In genomic region chr20:8309638-8310037, GRCh38 we compare ENCODE assay signal across 12 cellular contexts.
DNase-seq lines count a peak whose midpoint lies in the region; ATAC-seq lines count a peak whose summit lies in the region.
"Had no signal": no experiment of that assay in that cellular context is flagged by ENCODE, and none has a peak within 500 bp of the region (broad histone marks: within the 10 kb centered on the region; RNA-seq: fewer than 3 reads in every experiment).

No MANE protein-coding gene starts in this region.

- DNase-seq in ELF-1 (ENCODE audit: low read depth, low spot score) (peak; percentile 16), NCI-H446 treated with DMSO at 0.1 percent for 48 hours (lab: John Stamatoyannopoulos, UW) (peak; percentile 79), ecto neural progenitor cell (ENCODE audit: low spot score) (peak; percentile 66), middle frontal gyrus (ENCODE audit: extremely low spot score, low spot score) (peak; percentile 51)
- DNase-seq in activated T-cell treated with anti-CD3 and anti-CD28 coated beads, Interleukin-2, amount 50 U/mL, for 72 hours = no peak
- DNase-seq in activated CD4-positive, alpha-beta T cell treated with anti-CD3 and anti-CD28 coated beads, Interleukin-2, amount 50 U/mL, for 4 hours = no peak
- no peak for DNase-seq in activated CD4-positive, alpha-beta T cell treated with anti-CD3 and anti-CD28 coated beads for 4 hours
- DNase-seq: activated CD8-positive, alpha-beta memory T cell treated with anti-CD3 and anti-CD28 coated beads for 24 hours; activated naive CD8-positive, alpha-beta T cell treated with anti-CD3 and anti-CD28 coated beads, Interleukin-2, amount 50 U/mL, for 24 hours; CD4-positive, CD25-positive, alpha-beta regulatory T cell; esophagus squamous epithelium had no signal

- no peak overlapping the region for H3K27ac Mint-ChIP-seq in activated T-cell treated with anti-CD3 and anti-CD28 coated beads, Interleukin-2, amount 50 U/mL, for 72 hours
- H3K27ac Mint-ChIP-seq: activated naive CD8-positive, alpha-beta T cell treated with anti-CD3 and anti-CD28 coated beads, Interleukin-2, amount 50 U/mL, for 24 hours; CD4-positive, CD25-positive, alpha-beta regulatory T cell had no signal

- no peaks in the 10 kb centered on the region for H3K36me3 Mint-ChIP-seq in activated T-cell treated with anti-CD3 and anti-CD28 coated beads, Interleukin-2, amount 50 U/mL, for 72 hours (ENCODE audit: insufficient read depth in 2 of 2)
- H3K36me3 Mint-ChIP-seq: CD4-positive, CD25-positive, alpha-beta regulatory T cell had no signal

- H3K4me3 Mint-ChIP-seq in activated T-cell treated with anti-CD3 and anti-CD28 coated beads, Interleukin-2, amount 50 U/mL, for 72 hours = no peak overlapping the region
- H3K4me3 Mint-ChIP-seq: activated naive CD8-positive, alpha-beta T cell treated with anti-CD3 and anti-CD28 coated beads, Interleukin-2, amount 50 U/mL, for 24 hours; CD4-positive, CD25-positive, alpha-beta regulatory T cell had no signal

- ATAC-seq in activated T-cell treated with anti-CD3 and anti-CD28 coated beads, Interleukin-2, amount 50 U/mL, for 72 hours (replicated peaks in 1 of 2) = no peak
- no peak for ATAC-seq in GM18519 (IDR thresholded peaks at IDR 0.05; ENCODE audit: low FRiP score, unreplicated experiment)
- ATAC-seq: activated naive CD8-positive, alpha-beta T cell treated with anti-CD3 and anti-CD28 coated beads, Interleukin-2, amount 50 U/mL, for 24 hours had no signal

- H3K4me1 Mint-ChIP-seq in activated T-cell treated with anti-CD3 and anti-CD28 coated beads, Interleukin-2, amount 50 U/mL, for 72 hours (ENCODE audit: low read depth) = peaks cover 16% of the 10 kb centered on the region

- peaks cover 2% of the 10 kb centered on the region for H3K27me3 Mint-ChIP-seq in activated T-cell treated with anti-CD3 and anti-CD28 coated beads, Interleukin-2, amount 50 U/mL, for 72 hours (ENCODE audit: low read depth)
- H3K27me3 Mint-ChIP-seq: activated naive CD8-positive, alpha-beta T cell treated with anti-CD3 and anti-CD28 coated beads, Interleukin-2, amount 50 U/mL, for 24 hours had no signal

- H3K9me3 Mint-ChIP-seq in activated T-cell treated with anti-CD3 and anti-CD28 coated beads, Interleukin-2, amount 50 U/mL, for 72 hours = no peaks in the 10 kb centered on the region
- H3K9me3 Mint-ChIP-seq: activated naive CD8-positive, alpha-beta T cell treated with anti-CD3 and anti-CD28 coated beads, Interleukin-2, amount 50 U/mL, for 24 hours had no signal

Comparison
In these comparisons a context has a peak if more than half of its experiments do, and no peak if none do; other contexts are left out.
1. DNase-seq: peak in ELF-1 (single experiment), NCI-H446 treated with DMSO at 0.1 percent for 48 hours (single experiment), ecto neural progenitor cell (single experiment) and middle frontal gyrus (single experiment); none in activated T-cell treated with anti-CD3 and anti-CD28 coated beads, Interleukin-2, amount 50 U/mL, for 72 hours (0 of 2), activated CD4-positive, alpha-beta T cell treated with anti-CD3 and anti-CD28 coated beads, Interleukin-2, amount 50 U/mL, for 4 hours (0 of 2) and activated CD4-positive, alpha-beta T cell treated with anti-CD3 and anti-CD28 coated beads for 4 hours (0 of 2).